Comparison of ENCODE assay signal across 17 cellular contexts in the genomic region with DNA sequence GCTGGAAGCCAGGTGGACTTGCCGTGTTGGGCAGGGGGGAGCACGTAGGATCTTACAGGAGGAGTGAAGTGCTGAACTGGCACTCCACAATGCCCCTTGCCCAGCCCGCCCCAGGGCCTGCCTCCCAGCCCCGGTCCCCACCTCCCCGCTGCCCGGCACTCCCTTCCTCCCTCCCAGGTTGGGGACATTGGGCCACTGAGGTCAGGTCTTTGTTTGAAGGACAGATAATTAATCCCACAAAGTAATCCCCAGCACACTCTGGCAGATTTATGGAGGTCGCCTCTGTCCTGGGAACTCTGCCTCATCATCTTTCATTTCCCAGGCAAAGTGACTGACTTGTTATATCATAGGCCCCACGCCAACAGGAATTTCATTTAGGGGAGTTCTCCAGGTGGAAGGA.
"Had no signal": no experiment of that assay in that cellular context is flagged by ENCODE, and none has a peak within 500 bp of the region (broad histone marks: within the 10 kb centered on the region; RNA-seq: fewer than 3 reads in every experiment).

No MANE protein-coding gene starts in this region.

- H3K36me3 ChIP-seq: breast epithelium, sigmoid colon, tibial nerve had no signal

- H3K4me3 ChIP-seq: breast epithelium, coronary artery, sigmoid colon, tibial nerve had no signal

- DNase-seq: activated CD4-positive, alpha-beta memory T cell treated with anti-CD3 and anti-CD28 coated beads for 36 hours; activated CD4-positive, alpha-beta T cell treated with anti-CD3 and anti-CD28 coated beads for 48 hours; activated CD4-positive, CD25-positive, alpha-beta regulatory T cell; activated effector memory CD4-positive, alpha-beta T cell treated with Interleukin-2 at 50 U/mL for 16 hours; activated naive CD4-positive, alpha-beta T cell treated with anti-CD3 and anti-CD28 coated beads for 36 hours; activated naive CD8-positive, alpha-beta T cell treated with anti-CD3 and anti-CD28 coated beads, Interleukin-2, amount 10 ng/mL, durations not matched to agents 7 days and 5 days; activated T-cell treated with anti-CD3 and anti-CD28 coated beads, Interleukin-2, amount 50 U/mL, for 72 hours; amniotic stem cell; kidney glomerular epithelial cell; mesenchymal stem cell; nucleus accumbens; sigmoid colon; stimulated activated CD4-positive, alpha-beta T cell treated with anti-CD3 and anti-CD28 coated beads, Interleukin-4, amount 100 ng/mL, for 24 hours had no signal

- H3K27me3 ChIP-seq: breast epithelium, sigmoid colon, tibial nerve had no signal

- H3K27ac ChIP-seq: epithelial cell of prostate had no signal

- ATAC-seq: activated T-cell treated with anti-CD3 and anti-CD28 coated beads, Interleukin-2, amount 50 U/mL, for 72 hours had no signal

- H3K9me3 ChIP-seq: breast epithelium, sigmoid colon, tibial nerve had no signal
